Comparison of ENCODE assay signal across 8 cellular contexts in the genomic region with DNA sequence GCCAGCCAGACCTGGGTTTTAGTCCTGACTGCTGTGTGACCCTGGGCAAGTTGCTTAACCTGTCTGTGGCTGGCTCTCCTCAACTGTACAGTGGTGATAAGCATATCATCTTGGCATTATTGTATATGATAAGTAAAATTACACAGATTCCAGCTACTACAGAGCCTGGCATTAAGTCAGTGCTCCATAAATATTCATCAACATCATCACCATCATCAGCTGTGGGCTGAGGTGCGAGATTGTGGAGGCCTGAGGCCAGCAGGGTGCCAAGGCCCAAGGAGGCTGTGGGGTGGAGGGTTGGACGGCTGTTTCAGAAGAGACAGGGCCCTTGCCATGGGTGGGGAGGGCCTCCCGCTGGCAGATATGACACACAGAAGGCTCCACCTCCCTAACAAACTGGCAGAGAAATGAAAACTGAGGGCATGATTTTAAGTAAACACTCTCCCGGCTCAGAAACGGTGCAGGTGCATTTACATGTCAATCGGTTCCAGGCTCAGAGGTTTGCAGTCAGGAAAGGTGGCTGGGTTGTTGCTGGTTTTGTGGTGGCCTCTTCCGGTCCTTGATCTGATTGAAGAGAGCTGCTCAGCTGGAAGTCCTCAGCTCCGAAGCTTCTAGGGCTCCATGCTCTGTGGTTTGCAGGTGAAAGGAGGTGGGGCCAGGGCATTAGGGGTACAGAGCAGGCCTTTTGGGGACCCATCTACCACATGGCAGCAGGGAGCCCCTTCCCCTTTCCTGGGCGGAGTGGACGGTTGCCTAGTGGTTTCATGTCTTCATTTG. TPM values are rescaled to one million over a fixed set of nuclear protein-coding genes. Genes with fewer than 3 reads are reported as not detected.
DNase-seq lines count a peak whose midpoint lies in the region; ATAC-seq and TF ChIP-seq lines count a peak whose summit lies in the region.

No MANE protein-coding gene starts in this region.

- H4K5ac ChIP-seq in IMR-90 (ENCODE audit: low read depth, low read length), result no peak overlapping the region

- WGBS in IMR-90 (ENCODE audit: extremely low coverage in 2 of 2, insufficient read length in 1 of 2), 2 experiments, result no CpG with 5 or more reads among the region's 10 CpGs

- H3K79me1 ChIP-seq in IMR-90 (ENCODE audit: low read depth in 1 of 2, low read length in 2 of 2), result no peaks in the 10 kb centered on the region; a peak in 1 of 4 replicates

- ATAC-seq in GM18505 (IDR thresholded peaks at IDR 0.05; ENCODE audit: unreplicated experiment) (peak; percentile 54), IMR-90 (ENCODE audit: low read depth) (no peak)

- H3K9ac ChIP-seq in IMR-90 (ENCODE audit: low read depth, low read length), result no peak overlapping the region

- peak overlapping the region; percentile 31; the same call in 2 of the 3 replicates for H2BK15ac ChIP-seq in IMR-90 (ENCODE audit: low read depth, low read length)

- H2AK9ac ChIP-seq in IMR-90 (replicated peaks; ENCODE audit: low read depth, low read length, poor library complexity), result no peak overlapping the region

- no peak for TF ChIP-seq POLR2A in GM18505 (IDR thresholded peaks at IDR 0.05; ENCODE audit: borderline replicate concordance, extremely low read depth, insufficient read depth, insufficient read length)
- no peak for TF ChIP-seq POLR2A in IMR-90 (IDR thresholded peaks at IDR 0.05; ENCODE audit: low read depth, low read length)

- H3K27ac ChIP-seq in IMR-90 (ENCODE audit: insufficient read depth, low read length), result no peak overlapping the region

- H3K4me1 ChIP-seq in IMR-90 (ENCODE audit: control insufficient read depth, insufficient read depth, low read length), result peaks cover 36% of the 10 kb centered on the region

- peak overlapping the region; percentile 17 for H2AFZ ChIP-seq in IMR-90 (replicated peaks; ENCODE audit: low read length, poor library complexity)

- dilution Hi-C loops in IMR-90 (cut with HindIII; ENCODE audit: low sequenced_read_pairs, unreplicated experiment), result no loop called here

- no peaks in the 10 kb centered on the region for H3K27me3 ChIP-seq in IMR-90 (ENCODE audit: control insufficient read depth, insufficient read depth, low read length)

- H3K18ac ChIP-seq in IMR-90 (ENCODE audit: low read depth, low read length), result no peak overlapping the region; the same call in 1 of the 2 replicates

- DNase-seq in IMR-90 (peak; percentile 7), iPS-NIHi11 (ENCODE audit: low spot score) (peak; percentile 70), ecto neural progenitor cell (ENCODE audit: low spot score) (no peak), GM19240 (ENCODE audit: insufficient read length, low spot score) (no peak), foreskin fibroblast (no peak), cardiac septum (ENCODE audit: low spot score) (no peak)
- peak; percentile 42 for DNase-seq in activated CD4-positive, alpha-beta T cell treated with anti-CD3 and anti-CD28 coated beads for 1 hour

- BruUV-seq in IMR-90 (replicated peaks; lab: Mats Ljungman, UMichigan), result no TSS peak

- no peak overlapping the region; a peak in 1 of 4 replicates for H4K8ac ChIP-seq in IMR-90 (ENCODE audit: low read depth in 2 of 2, low read length in 2 of 2)

- H4K20me1 ChIP-seq in IMR-90 (ENCODE audit: insufficient read depth, low read length), result peaks cover 5% of the 10 kb centered on the region; the same call in 1 of the 2 replicates

- H3K4ac ChIP-seq in IMR-90 (ENCODE audit: low read depth, low read length), result peak overlapping the region; percentile 92

- H3K4me3 ChIP-seq in IMR-90 (ENCODE audit: insufficient read depth, low read depth, low read length) (no peak overlapping the region), foreskin fibroblast (ENCODE audit: low read depth in 1 of 2, low read length in 2 of 2) (no peak overlapping the region)

- intact Hi-C loops in IMR-90 (cut with micrococcal nuclease) (loop anchor here (5.0 kb wide), 1 partner anchor 62 kb away; no protein-coding TSS in a partner anchor), cardiac septum (cut with DNase I) (no loop called here)

- in situ Hi-C loops in IMR-90 (cut with MboI; ENCODE audit: low sequenced_read_pairs), result no loop called here

- TF ChIP-seq RAD21 in IMR-90 (IDR thresholded peaks at IDR 0.05; ENCODE audit: low read length), result no peak

- H2BK120ac ChIP-seq in IMR-90 (ENCODE audit: low read depth, low read length), result peak overlapping the region; percentile 95; the same call in 1 of the 2 replicates

- H3K9me3 ChIP-seq in IMR-90 (ENCODE audit: control insufficient read depth, insufficient read depth, low read length), result no peaks in the 10 kb centered on the region

- H3K56ac ChIP-seq in IMR-90 (ENCODE audit: extremely low read depth, insufficient read depth, low read length), result no peak overlapping the region

- peak overlapping the region; percentile 84; the same call in 1 of the 2 replicates for H4K91ac ChIP-seq in IMR-90 (ENCODE audit: insufficient read depth, low read depth, low read length)

- H2BK20ac ChIP-seq in IMR-90 (ENCODE audit: low read depth, low read length), result peak overlapping the region; percentile 36

- CTCF ChIA-PET in IMR-90 (lab: Yijun Ruan, JAX), result no interaction called here

- no peak overlapping the region for H3K23ac ChIP-seq in IMR-90 (ENCODE audit: low read depth, low read length)

- H3K14ac ChIP-seq in IMR-90 (replicated peaks; ENCODE audit: low read depth, low read length), result peak overlapping the region; percentile 38; the same call in 1 of the 2 replicates

- H3K9me1 ChIP-seq in IMR-90 (ENCODE audit: insufficient read depth, low read length), result peaks cover 13% of the 10 kb centered on the region

- no peaks in the 10 kb centered on the region for H3K36me3 ChIP-seq in IMR-90 (ENCODE audit: control insufficient read depth, insufficient read depth, low read length)

- 0 out of 2 replicates have a peak overlapping the region, but pooled peaks have one; percentile 54 for H2AK5ac ChIP-seq in IMR-90 (ENCODE audit: low read depth, low read length)

- POLR2A ChIA-PET in IMR-90 (lab: Charles Lee; ENCODE audit: unreplicated experiment), result no interaction called here

- no peak overlapping the region for H3K4me2 ChIP-seq in IMR-90 (ENCODE audit: low read depth, low read length)

- no peak overlapping the region for H2BK5ac ChIP-seq in IMR-90 (ENCODE audit: low read depth, low read length, poor library complexity, severe bottlenecking)

- TF ChIP-seq CTCF in IMR-90 (conservative IDR thresholded peaks at IDR 0.05; ENCODE audit: low read depth, low read length), result no peak
- no peak for TF ChIP-seq CTCF in foreskin fibroblast (IDR thresholded peaks at IDR 0.05; ENCODE audit: low read depth, low read length)

TF ChIP-seq in IMR-90, 13 proteins besides CTCF, POLR2A, EP300 and RAD21:
- peak; percentile 74 for TF ChIP-seq BHLHE40 (IDR thresholded peaks at IDR 0.05; ENCODE audit: low read depth, low read length)
- no peak for TF ChIP-seq RCOR1 (IDR thresholded peaks at IDR 0.05; ENCODE audit: insufficient replicate concordance, low read length)

RNA-seq across cellular contexts. Expression of a gene that starts 10.2 kb away (rescaled TPM):
- total RNA-seq in IMR-90 (2012; rRNA removed), result not detected in 2 replicates
- polyA plus RNA-seq in IMR-90 (2012; rRNA removed), result not detected in 2 replicates
- not detected in 2 replicates for polyA plus RNA-seq in IMR-90 (2012; cell fraction: cytosol; rRNA removed)
- 0.12 and 0.14 TPM in 2 replicates for polyA plus RNA-seq in IMR-90 (2012; cell fraction: nucleus; rRNA removed; ENCODE audit: low replicate concordance)
- total RNA-seq in cardiac septum, result not detected

RNA-seq across cellular contexts. Expression of a gene that starts 19.9 kb away (rescaled TPM):
- total RNA-seq in IMR-90 (2012; rRNA removed) (not detected in 2 replicates), cardiac septum (not detected)
- not detected in 2 replicates for polyA plus RNA-seq in IMR-90 (2012; rRNA removed)
- 0.11 TPM in 1 of 2 replicates, not detected in the other for polyA plus RNA-seq in IMR-90 (2012; cell fraction: cytosol; rRNA removed)
- polyA plus RNA-seq in IMR-90 (2012; cell fraction: nucleus; rRNA removed; ENCODE audit: low replicate concordance), result 0.39 and 0.52 TPM in 2 replicates

Comparison
In these comparisons a context has a peak if more than half of its experiments do, and no peak if none do; other contexts are left out.
1. DNase-seq: peak in IMR-90 (single experiment), activated CD4-positive, alpha-beta T cell treated with anti-CD3 and anti-CD28 coated beads for 1 hour (single experiment) and iPS-NIHi11 (single experiment); none in ecto neural progenitor cell (single experiment), GM19240 (single experiment), foreskin fibroblast (0 of 2) and cardiac septum (single experiment).